In genomic region chr2:172710584-172711024, GRCh38 we compare ENCODE assay signal across 8 cellular contexts. TPM values are rescaled to one million over a fixed set of nuclear protein-coding genes. Genes with fewer than 3 reads are reported as not detected.
A peak's percentile ranks its signal among the peaks of the same experiment; 100 is the strongest.
DNase-seq lines count a peak whose midpoint lies in the region; ATAC-seq and TF ChIP-seq lines count a peak whose summit lies in the region.

No MANE protein-coding gene starts in this region.

- TF ChIP-seq CTCF in GM13976 (IDR thresholded peaks at IDR 0.05; ENCODE audit: borderline replicate concordance, control extremely low read depth, extremely low read depth, insufficient read depth, missing control alignments), result peak; percentile 64
- peak; percentile 39 to 57 (median 51) for TF ChIP-seq CTCF in esophagus muscularis mucosa (IDR thresholded peaks at IDR 0.05)

- TF ChIP-seq POLR2A in esophagus muscularis mucosa (IDR thresholded peaks at IDR 0.05; ENCODE audit: low read depth), result no peak

- H3K4me3 Mint-ChIP-seq in activated CD4-positive, alpha-beta T cell treated with anti-CD3 and anti-CD28 coated beads, Interleukin-2, amount 10 ng/mL, durations not matched to agents 24 days and 14 days, result no peak overlapping the region

- no peak overlapping the region for H3K27ac Mint-ChIP-seq in activated CD4-positive, alpha-beta T cell treated with anti-CD3 and anti-CD28 coated beads, Interleukin-2, amount 10 ng/mL, durations not matched to agents 24 days and 14 days

- H3K27me3 Mint-ChIP-seq in activated CD4-positive, alpha-beta T cell treated with anti-CD3 and anti-CD28 coated beads, Interleukin-2, amount 10 ng/mL, durations not matched to agents 24 days and 14 days, result peaks cover 21% of the 10 kb centered on the region

- in situ Hi-C loops in GM13976 (cut with MboI; ENCODE audit: low sequenced_read_pairs, unreplicated experiment), result no loop called here

- H3K4me1 ChIP-seq in esophagus muscularis mucosa, result peaks cover 0 to 4% (median 4%) of the 10 kb centered on the region in 4 donors

- no peaks in the 10 kb centered on the region for H3K36me3 ChIP-seq in esophagus muscularis mucosa

- no peaks in the 10 kb centered on the region for H3K36me3 Mint-ChIP-seq in activated CD4-positive, alpha-beta T cell treated with anti-CD3 and anti-CD28 coated beads, Interleukin-2, amount 10 ng/mL, durations not matched to agents 24 days and 14 days (ENCODE audit: low read depth)

- no peak for TF ChIP-seq EP300 in esophagus muscularis mucosa (IDR thresholded peaks at IDR 0.05)

- H3K4me1 Mint-ChIP-seq in activated CD4-positive, alpha-beta T cell treated with anti-CD3 and anti-CD28 coated beads, Interleukin-2, amount 10 ng/mL, durations not matched to agents 24 days and 14 days, result no peaks in the 10 kb centered on the region

- H3K4me3 ChIP-seq in esophagus muscularis mucosa, result no peak overlapping the region

- DNase-seq in AG20443 (ENCODE audit: low spot score) (peak; percentile 82), GM13976 (ENCODE audit: low spot score) (peak; percentile 58), NCI-H2171 (lab: John Stamatoyannopoulos, UW) (peak; percentile 23), esophagus muscularis mucosa (ENCODE audit: extremely low spot score) (no peak), non-pigmented ciliary epithelial cell (ENCODE audit: low read depth) (peak; percentile 63)
- DNase-seq in activated CD4-positive, alpha-beta T cell treated with anti-CD3 and anti-CD28 coated beads, Interleukin-2, amount 10 ng/mL, durations not matched to agents 24 days and 14 days, result peak; percentile 74

- no peaks in the 10 kb centered on the region for H3K9me3 ChIP-seq in esophagus muscularis mucosa

- intact Hi-C loops in activated CD4-positive, alpha-beta T cell treated with anti-CD3 and anti-CD28 coated beads, Interleukin-2, amount 10 ng/mL, durations not matched to agents 24 days and 14 days (cut with micrococcal nuclease), result loop anchor here (2.0 kb wide), 1 partner anchor 118 kb away; no protein-coding TSS in a partner anchor
- intact Hi-C loops in esophagus muscularis mucosa (cut with DNase I), result loop anchor here (10.0 kb wide), 1 partner anchor 116 kb away; no protein-coding TSS in a partner anchor

- no peak overlapping the region for H3K27ac ChIP-seq in esophagus muscularis mucosa (replicated peaks in 1 of 4)

- ATAC-seq in HG03565 (IDR thresholded peaks at IDR 0.05; ENCODE audit: unreplicated experiment) (no peak), HG03457 (IDR thresholded peaks at IDR 0.05; ENCODE audit: unreplicated experiment) (no peak)

- peaks cover 0 to 4% (median 0%) of the 10 kb centered on the region in 4 donors for H3K27me3 ChIP-seq in esophagus muscularis mucosa

- WGBS in esophagus muscularis mucosa, result 24% methylated on average over 2 of the region's 2 CpGs

- no peaks in the 10 kb centered on the region for H3K9me3 Mint-ChIP-seq in activated CD4-positive, alpha-beta T cell treated with anti-CD3 and anti-CD28 coated beads, Interleukin-2, amount 10 ng/mL, durations not matched to agents 24 days and 14 days

RNA-seq across cellular contexts. Expression of gene RAPGEF4, which starts 25.0 kb away (rescaled TPM):
- 0.14 and 0.37 TPM in 2 replicates for total RNA-seq in activated CD4-positive, alpha-beta T cell treated with anti-CD3 and anti-CD28 coated beads, Interleukin-2, amount 10 ng/mL, durations not matched to agents 24 days and 14 days
- total RNA-seq in esophagus muscularis mucosa, result 1 to 10 TPM; 3.7 to 8.9 (median 5.2) TPM
